ENCODE assay signal across 32 cellular contexts in the genomic region with DNA sequence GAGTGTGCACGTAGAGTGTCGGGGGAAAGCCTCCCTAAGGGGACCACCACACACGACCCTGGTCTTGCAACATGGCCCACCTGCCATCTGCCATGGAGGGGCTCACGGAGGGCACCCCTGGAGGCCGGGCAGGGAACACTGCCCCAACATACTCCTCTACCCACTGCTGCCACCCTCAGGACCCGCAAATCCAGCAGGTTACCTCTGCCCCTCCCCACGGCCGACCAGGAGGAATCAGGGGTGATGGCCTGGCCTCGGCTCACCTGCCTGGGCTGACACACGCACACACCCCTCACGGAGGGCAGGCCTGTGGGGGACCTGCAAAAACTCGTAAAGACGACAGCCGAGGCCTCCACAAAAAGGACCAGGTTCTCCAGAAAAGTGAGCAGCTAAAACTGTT.
"Had no signal": no experiment of that assay in that cellular context is flagged by ENCODE, and none has a peak within 500 bp of the region (broad histone marks: within the 10 kb centered on the region; RNA-seq: fewer than 3 reads in every experiment).

No MANE protein-coding gene starts in this region.

- H3K4me1 Mint-ChIP-seq: activated CD4-positive, alpha-beta T cell treated with anti-CD3 and anti-CD28 coated beads, Interleukin-2, amount 10 ng/mL, durations not matched to agents 24 days and 14 days; mesothelial cell of epicardium; stimulated activated memory B cell treated with anti-CD40 and anti-IgM and Interleukin-4, amounts not matched to agents 10 μg/mL and 1 μg/mL and 100 μg/mL, for 72 hours; stimulated activated naive CD8-positive, alpha-beta T cell treated with anti-CD3 and anti-CD28 coated beads, Interleukin-15, amount 100 ng/mL, for 72 hours had no signal

- H3K27me3 Mint-ChIP-seq: activated CD4-positive, alpha-beta memory T cell treated with anti-CD3 and anti-CD28 coated beads for 36 hours; activated CD4-positive, alpha-beta T cell treated with anti-CD3 and anti-CD28 coated beads, Interleukin-2, amount 10 ng/mL, durations not matched to agents 24 days and 14 days; activated T-cell treated with anti-CD3 and anti-CD28 coated beads, Interleukin-2, amount 50 U/mL, for 24 hours; central memory CD8-positive, alpha-beta T cell; dendritic cell treated with granulocyte-macrophage colony-stimulating factor and Interleukin-4, amounts not matched to agents 40 ng/mL and 50 ng/mL, for 4 days; naive B cell; stimulated activated memory B cell treated with anti-CD40 and anti-IgM and Interleukin-4, amounts not matched to agents 10 μg/mL and 1 μg/mL and 100 μg/mL, for 72 hours; stimulated activated naive CD8-positive, alpha-beta T cell treated with anti-CD3 and anti-CD28 coated beads, Interleukin-15, amount 100 ng/mL, for 72 hours; type B pancreatic cell had no signal

- H3K27ac Mint-ChIP-seq: activated CD4-positive, alpha-beta memory T cell treated with anti-CD3 and anti-CD28 coated beads for 36 hours; activated CD4-positive, alpha-beta T cell treated with anti-CD3 and anti-CD28 coated beads, Interleukin-2, amount 10 ng/mL, durations not matched to agents 24 days and 14 days; activated T-cell treated with anti-CD3 and anti-CD28 coated beads, Interleukin-2, amount 50 U/mL, for 24 hours; dendritic cell treated with granulocyte-macrophage colony-stimulating factor and Interleukin-4, amounts not matched to agents 40 ng/mL and 50 ng/mL, for 4 days; mesothelial cell of epicardium; stimulated activated memory B cell treated with anti-CD40 and anti-IgM and Interleukin-4, amounts not matched to agents 10 μg/mL and 1 μg/mL and 100 μg/mL, for 72 hours; stimulated activated naive CD8-positive, alpha-beta T cell treated with anti-CD3 and anti-CD28 coated beads, Interleukin-15, amount 100 ng/mL, for 72 hours; type B pancreatic cell had no signal

- H3K27ac ChIP-seq: breast epithelium, epithelial cell of prostate, gastrocnemius medialis, pancreas, prostate gland, sigmoid colon, vagina, VCaP had no signal

- H3K9me3 Mint-ChIP-seq: activated CD4-positive, alpha-beta memory T cell treated with anti-CD3 and anti-CD28 coated beads for 36 hours; activated CD4-positive, alpha-beta T cell treated with anti-CD3 and anti-CD28 coated beads, Interleukin-2, amount 10 ng/mL, durations not matched to agents 24 days and 14 days; activated T-cell treated with anti-CD3 and anti-CD28 coated beads, Interleukin-2, amount 50 U/mL, for 24 hours; central memory CD8-positive, alpha-beta T cell; dendritic cell treated with granulocyte-macrophage colony-stimulating factor and Interleukin-4, amounts not matched to agents 40 ng/mL and 50 ng/mL, for 4 days; mesothelial cell of epicardium; stimulated activated memory B cell treated with anti-CD40 and anti-IgM and Interleukin-4, amounts not matched to agents 10 μg/mL and 1 μg/mL and 100 μg/mL, for 72 hours; stimulated activated naive CD8-positive, alpha-beta T cell treated with anti-CD3 and anti-CD28 coated beads, Interleukin-15, amount 100 ng/mL, for 72 hours; type B pancreatic cell had no signal

- H3K9me3 ChIP-seq: breast epithelium, gastrocnemius medialis, pancreas, prostate gland, sigmoid colon, vagina had no signal

- H3K4me3 ChIP-seq: breast epithelium, gastrocnemius medialis, pancreas, prostate gland, sigmoid colon, vagina had no signal

- H3K4me1 ChIP-seq: breast epithelium, prostate gland, sigmoid colon, vagina had no signal

- ATAC-seq: gastrocnemius medialis; left ventricle myocardium superior; pancreas; stimulated activated memory B cell treated with anti-CD40 and anti-IgM and Interleukin-4, amounts not matched to agents 10 μg/mL and 1 μg/mL and 100 μg/mL, for 72 hours; stimulated activated naive CD8-positive, alpha-beta T cell treated with anti-CD3 and anti-CD28 coated beads, Interleukin-15, amount 100 ng/mL, for 72 hours had no signal

- H3K4me3 Mint-ChIP-seq: activated CD4-positive, alpha-beta memory T cell treated with anti-CD3 and anti-CD28 coated beads for 36 hours; activated CD4-positive, alpha-beta T cell treated with anti-CD3 and anti-CD28 coated beads, Interleukin-2, amount 10 ng/mL, durations not matched to agents 24 days and 14 days; activated T-cell treated with anti-CD3 and anti-CD28 coated beads, Interleukin-2, amount 50 U/mL, for 24 hours; central memory CD8-positive, alpha-beta T cell; dendritic cell treated with granulocyte-macrophage colony-stimulating factor and Interleukin-4, amounts not matched to agents 40 ng/mL and 50 ng/mL, for 4 days; mesothelial cell of epicardium; naive B cell; stimulated activated memory B cell treated with anti-CD40 and anti-IgM and Interleukin-4, amounts not matched to agents 10 μg/mL and 1 μg/mL and 100 μg/mL, for 72 hours; stimulated activated naive CD8-positive, alpha-beta T cell treated with anti-CD3 and anti-CD28 coated beads, Interleukin-15, amount 100 ng/mL, for 72 hours; type B pancreatic cell had no signal

- H3K27me3 ChIP-seq: breast epithelium, gastrocnemius medialis, pancreas, sigmoid colon, vagina had no signal

- DNase-seq: activated CD4-positive, alpha-beta memory T cell treated with anti-CD3 and anti-CD28 coated beads for 36 hours; activated CD4-positive, alpha-beta T cell treated with anti-CD3 and anti-CD28 coated beads, Interleukin-2, amount 10 ng/mL, durations not matched to agents 24 days and 14 days; activated CD4-positive, CD25-positive, alpha-beta regulatory T cell treated with anti-CD3 and anti-CD28 coated beads, Interleukin-2, amount 50 U/mL, for 72 hours; activated CD8-positive, alpha-beta memory T cell treated with anti-CD3 and anti-CD28 coated beads, Interleukin-2, amount 50 U/mL, for 48 hours; activated gamma-delta T cell; activated naive CD4-positive, alpha-beta T cell treated with anti-CD3 and anti-CD28 coated beads, Interleukin-2, amount 50 U/mL, for 16 hours; activated T-cell treated with anti-CD3 and anti-CD28 coated beads, Interleukin-2, amount 50 U/mL, for 24 hours; amygdala; gastrocnemius medialis; glutamatergic neuron; islet precursor cell; left ventricle myocardium superior; naive B cell; nucleus accumbens; pancreas; retina; sigmoid colon; small intestine; stimulated activated CD4-positive, alpha-beta T cell treated with anti-CD3 and anti-CD28 coated beads, Interleukin-4, amount 100 ng/mL, for 24 hours; stimulated activated naive CD8-positive, alpha-beta T cell treated with anti-CD3 and anti-CD28 coated beads, Interleukin-15, amount 100 ng/mL, for 72 hours; substantia nigra; T-helper 1 cell had no signal

- H3K36me3 ChIP-seq: breast epithelium, pancreas, prostate gland, vagina had no signal
